8 cellular contexts compared by ENCODE assay signal in genomic region chr20:23049201-23049932, GRCh38. TPM values are rescaled to one million over a fixed set of nuclear protein-coding genes. Genes with fewer than 3 reads are reported as not detected.
A peak's percentile ranks its signal among the peaks of the same experiment; 100 is the strongest.
DNase-seq lines count a peak whose midpoint lies in the region; ATAC-seq and TF ChIP-seq lines count a peak whose summit lies in the region.

TSS of gene THBD (minus strand) at chr20:23049672. CDS start at chr20:23049504, 168 bp downstream.

- no peak within 1 kb of the TSS for H3K9ac ChIP-seq in muscle layer of colon (ENCODE audit: low read length)

- WGBS in esophagus muscularis mucosa, result 0% methylated on average over 6 of the region's 74 CpGs

- H3K36me3 Mint-ChIP-seq in CD8-positive, alpha-beta T cell, result no peaks in the 10 kb centered on the region

- DNase-seq in HCEC 1CT (peak; percentile 71), RWPE1 (ENCODE audit: low spot score) (peak; percentile 92), esophagus muscularis mucosa (ENCODE audit: extremely low spot score) (peak; percentile 95), HT-29 (ENCODE audit: low spot score) (no peak)
- no peak for DNase-seq in CD8-positive, alpha-beta T cell

- TF ChIP-seq EP300 in esophagus muscularis mucosa (IDR thresholded peaks at IDR 0.05), result no peak

- POLR2A ChIA-PET in RWPE1 (lab: Yijun Ruan, JAX; ENCODE audit: low non-redundant PET), result interaction anchor here (0.9 to 1.0 kb wide), 2 partner anchors 51 to 357 kb away, joined by 3 to 5 read pairs; no protein-coding TSS in a partner anchor
- POLR2A ChIA-PET in CD8-positive, alpha-beta T cell (lab: Charles Lee), result no interaction called here

- peak within 1 kb of the TSS; percentile 56 to 65 (median 60) for H3K4me3 ChIP-seq in esophagus muscularis mucosa
- H3K4me3 ChIP-seq in muscle layer of colon (ENCODE audit: low read depth in 1 of 2, low read length in 2 of 2), result peak within 1 kb of the TSS; percentile 53 to 56
- H3K4me3 ChIP-seq in CD8-positive, alpha-beta T cell (ENCODE audit: low read depth, low read length), result no peak within 1 kb of the TSS

- TF ChIP-seq CTCF in RWPE1 (conservative IDR thresholded peaks at IDR 0.05; ENCODE audit: low read depth) (no peak), esophagus muscularis mucosa (IDR thresholded peaks at IDR 0.05) (no peak)
- no peak for TF ChIP-seq CTCF in CD8-positive, alpha-beta T cell (IDR thresholded peaks at IDR 0.05)

- peak; percentile 52 for TF ChIP-seq POLR2A in esophagus muscularis mucosa (IDR thresholded peaks at IDR 0.05; ENCODE audit: low read depth)

- no peaks in the 10 kb centered on the region for H3K9me3 ChIP-seq in esophagus muscularis mucosa
- no peaks in the 10 kb centered on the region for H3K9me3 ChIP-seq in muscle layer of colon (ENCODE audit: low read length)
- H3K9me3 ChIP-seq in CD8-positive, alpha-beta T cell (ENCODE audit: low read length), result no peaks in the 10 kb centered on the region

- H3K27me3 Mint-ChIP-seq in CD8-positive, alpha-beta T cell (ENCODE audit: low read depth), result peaks cover 37% of the 10 kb centered on the region

- no peaks in the 10 kb centered on the region for H3K9me3 Mint-ChIP-seq in CD8-positive, alpha-beta T cell

- H3K36me3 ChIP-seq in esophagus muscularis mucosa (peaks cover 0 to 16% (median 0%) of the 10 kb centered on the region in 4 donors), muscle layer of colon (ENCODE audit: insufficient read depth, low read length) (no peaks in the 10 kb centered on the region)
- H3K36me3 ChIP-seq in CD8-positive, alpha-beta T cell (ENCODE audit: insufficient read depth, low read length), result no peaks in the 10 kb centered on the region

- H3K27ac ChIP-seq in RWPE1, result peak within 1 kb of the TSS; percentile 93
- H3K27ac ChIP-seq in esophagus muscularis mucosa (replicated peaks in 1 of 4), result peak within 1 kb of the TSS; percentile 69 to 85 (median 82)
- H3K27ac ChIP-seq in muscle layer of colon (ENCODE audit: low read depth, low read length), result peak within 1 kb of the TSS; percentile 19
- no peak within 1 kb of the TSS for H3K27ac ChIP-seq in CD8-positive, alpha-beta T cell (ENCODE audit: low read depth, low read length)

- peaks cover 3% of the 10 kb centered on the region for H3K4me1 Mint-ChIP-seq in CD8-positive, alpha-beta T cell (ENCODE audit: low read depth)

- intact Hi-C loops in esophagus muscularis mucosa (cut with DNase I), result no loop called here
- intact Hi-C loops in CD8-positive, alpha-beta T cell (cut with DNase I, micrococcal nuclease), result no loop called here

- no peak within 1 kb of the TSS for H3K27ac Mint-ChIP-seq in CD8-positive, alpha-beta T cell

- H3K4me1 ChIP-seq in esophagus muscularis mucosa (peaks cover 27 to 65% (median 45%) of the 10 kb centered on the region in 4 donors), muscle layer of colon (ENCODE audit: insufficient read depth, low read length) (no peaks in the 10 kb centered on the region)
- H3K4me1 ChIP-seq in CD8-positive, alpha-beta T cell (ENCODE audit: insufficient read depth, low read length), result no peaks in the 10 kb centered on the region

- CTCF ChIA-PET in RWPE1 (lab: Yijun Ruan, JAX), result interaction anchor here (0.6 to 3.9 kb wide), 11 partner anchors 12 to 765 kb away, joined by 3 to 17 read pairs (median 4); no protein-coding TSS in a partner anchor
- CTCF ChIA-PET in CD8-positive, alpha-beta T cell (lab: Charles Lee), result no interaction called here

- no peak within 1 kb of the TSS for H3K4me3 Mint-ChIP-seq in CD8-positive, alpha-beta T cell

- H3K27me3 ChIP-seq in esophagus muscularis mucosa, result peaks cover 0 to 73% (median 14%) of the 10 kb centered on the region in 4 donors
- H3K27me3 ChIP-seq in muscle layer of colon (ENCODE audit: control insufficient read depth in 1 of 2, insufficient read depth in 2 of 2, low read length in 2 of 2), result peaks cover 15 to 50% of the 10 kb centered on the region in 2 donors
- no peaks in the 10 kb centered on the region for H3K27me3 ChIP-seq in CD8-positive, alpha-beta T cell (ENCODE audit: insufficient read depth, low read length)

- no peak for ATAC-seq in HG03108 (IDR thresholded peaks at IDR 0.05; ENCODE audit: unreplicated experiment)
- no peak for ATAC-seq in GM21619 (IDR thresholded peaks at IDR 0.05; ENCODE audit: unreplicated experiment)
- no peak for ATAC-seq in CD8-positive, alpha-beta T cell

RNA-seq across cellular contexts. Expression of gene THBD, which starts in this region (rescaled TPM):
- total RNA-seq in esophagus muscularis mucosa, result 100 to 1,000 TPM in 1 of 4 donors, 10 to 100 TPM in 3; 22.4 to 206 (median 47.3) TPM
- total RNA-seq in HT-29 (2014; rRNA removed; shearing (Covaris generic)), result not detected in 2 replicates
- under 1 TPM; 0.14 to 0.16 TPM for total RNA-seq in CD8-positive, alpha-beta T cell

Comparison
In these comparisons a context has a peak if more than half of its experiments do, and no peak if none do; other contexts are left out.
1. RNA of gene THBD (total RNA-seq): 22.4 to 206 TPM in esophagus muscularis mucosa; 0.14 to 0.16 TPM in CD8-positive, alpha-beta T cell and not detected in HT-29; every median in the first group is over 10 times any median in the second.
2. DNase-seq: peak in HCEC 1CT (single experiment), RWPE1 (single experiment) and esophagus muscularis mucosa (single experiment); none in HT-29 (single experiment) and CD8-positive, alpha-beta T cell (0 of 7).